ENCODE assay signal across 9 cellular contexts in genomic region chr5:115815006-115815692, GRCh38. TPM values are rescaled to one million over a fixed set of nuclear protein-coding genes. Genes with fewer than 3 reads are reported as not detected.
A peak's percentile ranks its signal among the peaks of the same experiment; 100 is the strongest.
DNase-seq lines count a peak whose midpoint lies in the region; ATAC-seq and TF ChIP-seq lines count a peak whose summit lies in the region.
"Had no signal": no experiment of that assay in that cellular context is flagged by ENCODE, and none has a peak within 500 bp of the region (broad histone marks: within the 10 kb centered on the region; RNA-seq: fewer than 3 reads in every experiment).

No MANE protein-coding gene starts in this region.

- no peaks in the 10 kb centered on the region for H3K36me3 Mint-ChIP-seq in naive B cell
- H3K36me3 Mint-ChIP-seq in HFFc6 (ENCODE audit: low read depth): no peaks in the 10 kb centered on the region; the same call in 1 of the 2 replicates

- H3K4me1 ChIP-seq in heart right ventricle (peaks cover 0 to 18% (median 9%) of the 10 kb centered on the region in 9 donors), colonic mucosa (no peaks in the 10 kb centered on the region), vagina (peaks cover 18% of the 10 kb centered on the region)

- H3K4me3 Mint-ChIP-seq in naive B cell (peak overlapping the region; percentile 49 to 78 (median 69)), HFFc6 (no peak overlapping the region)

- ATAC-seq in heart right ventricle (no peak), left ventricle myocardium superior (no peak), naive B cell (ENCODE audit: low read depth in 2 of 2) (peak in 1 of 2 donors; percentile 25), HG02970 (IDR thresholded peaks at IDR 0.05; ENCODE audit: low FRiP score, unreplicated experiment) (no peak), esophagus mucosa (no peak)

- TF ChIP-seq CTCF in heart right ventricle (IDR thresholded peaks at IDR 0.05) (peak in 1 of 9 donors; percentile 10), colonic mucosa (IDR thresholded peaks at IDR 0.05) (no peak), vagina (IDR thresholded peaks at IDR 0.05) (no peak), HFFc6 (IDR thresholded peaks at IDR 0.05) (no peak)

- H3K9me3 Mint-ChIP-seq in naive B cell (no peaks in the 10 kb centered on the region), HFFc6 (peaks cover 3% of the 10 kb centered on the region; the same call in 1 of the 2 replicates)
- H3K9me3 Mint-ChIP-seq: activated naive CD4-positive, alpha-beta T cell treated with anti-CD3 and anti-CD28 coated beads, Interleukin-2, amount 50 U/mL, for 72 hours had no signal

- DNase-seq in heart right ventricle (no peak), left ventricle myocardium superior (no peak), colonic mucosa (no peak), naive B cell (no peak), vagina (ENCODE audit: extremely low spot score in 2 of 2) (no peak), HFFc6 (no peak)

- no peaks in the 10 kb centered on the region for H3K9me3 ChIP-seq in heart right ventricle
- H3K9me3 ChIP-seq in colonic mucosa: no peaks in the 10 kb centered on the region
- H3K9me3 ChIP-seq in vagina: no peaks in the 10 kb centered on the region

- peaks cover 15 to 18% (median 18%) of the 10 kb centered on the region in 3 donors for H3K4me1 Mint-ChIP-seq in naive B cell
- H3K4me1 Mint-ChIP-seq in HFFc6 (ENCODE audit: low read depth): peaks cover 21% of the 10 kb centered on the region

- H3K27me3 ChIP-seq in heart right ventricle (peaks cover 0 to 81% (median 41%) of the 10 kb centered on the region in 7 donors), colonic mucosa (peaks cover 22% of the 10 kb centered on the region), vagina (no peaks in the 10 kb centered on the region)

- no peak overlapping the region for H3K27ac Mint-ChIP-seq in naive B cell
- H3K27ac Mint-ChIP-seq in HFFc6: no peak overlapping the region
- H3K27ac Mint-ChIP-seq: activated naive CD4-positive, alpha-beta T cell treated with anti-CD3 and anti-CD28 coated beads, Interleukin-2, amount 50 U/mL, for 72 hours had no signal

- no peak for TF ChIP-seq POLR2A in vagina (IDR thresholded peaks at IDR 0.05)

- peak overlapping the region; percentile 36 to 75 (median 60) for H3K4me3 ChIP-seq in heart right ventricle
- peak overlapping the region; percentile 25 for H3K4me3 ChIP-seq in colonic mucosa
- peak overlapping the region; percentile 49 to 57 for H3K4me3 ChIP-seq in vagina

- H3K27ac ChIP-seq in heart right ventricle (no peak overlapping the region), colonic mucosa (no peak overlapping the region), vagina (no peak overlapping the region)

- H3K27me3 Mint-ChIP-seq in naive B cell (peaks cover 60 to 81% (median 79%) of the 10 kb centered on the region in 3 donors), HFFc6 (ENCODE audit: insufficient read depth) (peaks cover 35% of the 10 kb centered on the region)

- H3K36me3 ChIP-seq in heart right ventricle (peaks cover 0 to 5% (median 0%) of the 10 kb centered on the region in 9 donors), colonic mucosa (no peaks in the 10 kb centered on the region), vagina (no peaks in the 10 kb centered on the region)

- WGBS in heart right ventricle, 2 donors: 25 to 26% methylated on average over 21 of the region's 21 CpGs

- intact Hi-C loops in heart right ventricle (cut with DNase I) (loop anchor here in 1 of 10 donors (2.0 kb wide), 1 partner anchor 14 kb away; no protein-coding TSS in a partner anchor), left ventricle myocardium superior (cut with micrococcal nuclease) (no loop called here), colonic mucosa (cut with DNase I) (no loop called here), vagina (cut with DNase I) (no loop called here)

- H3K9ac ChIP-seq in colonic mucosa (ENCODE audit: low read depth in 2 of 2, low read length in 2 of 2): no peak overlapping the region

RNA-seq across cellular contexts. Expression of gene CDO1, which starts 1.3 kb away (rescaled TPM):
- total RNA-seq in heart right ventricle (1 to 10 TPM; 2.3 to 6.3 (median 5.0) TPM), left ventricle myocardium superior (5.4 TPM), colonic mucosa (under 1 TPM; 0.27 to 0.58 TPM), vagina (16.0 TPM), esophagus mucosa (0.20 TPM)
- polyA plus RNA-seq in heart right ventricle (10 to 100 TPM in 1 of 2 donors, 1 to 10 TPM in 1; 4.7 to 14.8 TPM), naive B cell (ENCODE audit: low read depth in 6 of 6) (under 1 TPM in 1 of 6 donors, not detected in 5; 0.16 TPM)
- total RNA-seq in HFFc6 (2021; fragmentation: NEBNext Ultra II Directional; extraction: Animal tissue kit (Norgen Biotek cat#: 25700)): under 1 TPM in 4 of 6 experiments, not detected in 2; 0.12 to 0.26 (median 0.18) TPM

RNA-seq across cellular contexts. Expression of gene ATG12, which starts 26.2 kb away (rescaled TPM):
- total RNA-seq in heart right ventricle (10 to 100 TPM; 18.0 to 29.8 (median 24.3) TPM), left ventricle myocardium superior (23.6 TPM), colonic mucosa (10 to 100 TPM; 24.5 to 38.9 TPM), vagina (50.6 TPM), esophagus mucosa (18.5 TPM)
- polyA plus RNA-seq in heart right ventricle (10 to 100 TPM; 27.2 to 28.6 TPM), naive B cell (ENCODE audit: low read depth in 6 of 6) (100 to 1,000 TPM; 107 to 181 (median 139) TPM)
- 10 to 100 TPM; 58.3 to 75.9 (median 63.3) TPM for total RNA-seq in HFFc6 (2021; fragmentation: NEBNext Ultra II Directional; extraction: Animal tissue kit (Norgen Biotek cat#: 25700))

RNA-seq across cellular contexts. Expression of gene AP3S1, which starts 26.6 kb away (rescaled TPM):
- 10 to 100 TPM; 31.9 to 63.0 (median 42.2) TPM for total RNA-seq in heart right ventricle
- 10 to 100 TPM; 30.3 to 42.2 TPM for polyA plus RNA-seq in heart right ventricle
- 50.9 TPM for total RNA-seq in left ventricle myocardium superior
- 100 to 1,000 TPM in 1 of 2 donors, 10 to 100 TPM in 1; 56.7 to 105 TPM for total RNA-seq in colonic mucosa
- 100 to 1,000 TPM in 1 of 6 donors, 10 to 100 TPM in 5; 57.5 to 102 (median 68.4) TPM for polyA plus RNA-seq in naive B cell (ENCODE audit: low read depth in 6 of 6)
- 36.8 TPM for total RNA-seq in vagina
- total RNA-seq in HFFc6 (2021; fragmentation: NEBNext Ultra II Directional; extraction: Animal tissue kit (Norgen Biotek cat#: 25700)): 100 to 1,000 TPM; 109 to 131 (median 122) TPM
- total RNA-seq in esophagus mucosa: 88.6 TPM
